ENCODE assay signal across 8 cellular contexts in the genomic region with DNA sequence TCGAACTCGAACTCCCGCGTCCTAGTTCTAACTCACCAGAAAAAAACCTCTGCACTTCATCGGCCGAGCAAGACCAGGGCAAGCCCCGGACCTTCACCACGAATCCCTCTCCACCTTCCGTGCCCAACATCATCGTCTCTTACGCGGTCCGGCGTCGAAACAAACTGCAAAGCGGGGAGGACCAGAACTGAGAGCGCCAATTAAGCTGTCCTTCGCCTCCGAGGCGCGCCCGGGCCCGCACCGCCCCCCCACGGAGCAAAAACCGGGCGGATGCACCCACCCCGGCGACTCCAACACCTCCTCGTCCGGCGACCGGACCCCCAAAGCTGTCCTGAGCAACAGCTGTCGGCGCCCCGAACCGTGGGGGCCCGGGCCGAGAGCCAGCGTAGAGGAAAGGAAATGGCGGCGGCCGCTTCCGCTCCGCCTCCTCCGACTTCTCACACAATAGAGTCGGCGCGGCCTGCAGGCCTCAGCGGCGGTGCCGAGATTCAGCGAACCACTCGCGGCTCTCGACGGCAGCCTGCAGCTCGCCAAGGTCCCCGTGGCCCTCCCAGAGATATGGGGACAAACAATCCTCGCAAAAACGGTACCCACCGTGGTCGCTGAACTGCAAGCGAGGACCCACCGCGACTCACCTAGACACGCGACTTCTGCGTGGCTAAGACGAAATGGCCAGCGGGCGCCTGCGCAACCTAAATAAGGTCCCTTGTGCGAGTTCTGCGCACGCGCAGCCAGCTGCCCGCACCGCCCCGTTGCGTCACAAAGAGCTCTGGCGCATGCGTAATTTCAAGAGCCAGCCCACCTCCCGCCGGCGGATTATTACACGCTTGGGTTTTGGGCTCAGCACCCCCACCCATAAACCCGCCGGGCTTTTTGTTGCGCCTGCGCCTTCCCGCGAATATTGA. TPM values are rescaled to one million over a fixed set of nuclear protein-coding genes. Genes with fewer than 3 reads are reported as not detected.
A peak's percentile ranks its signal among the peaks of the same experiment; 100 is the strongest.
DNase-seq lines count a peak whose midpoint lies in the region; ATAC-seq, FAIRE-seq and TF ChIP-seq lines count a peak whose summit lies in the region.

A gene with protein sequence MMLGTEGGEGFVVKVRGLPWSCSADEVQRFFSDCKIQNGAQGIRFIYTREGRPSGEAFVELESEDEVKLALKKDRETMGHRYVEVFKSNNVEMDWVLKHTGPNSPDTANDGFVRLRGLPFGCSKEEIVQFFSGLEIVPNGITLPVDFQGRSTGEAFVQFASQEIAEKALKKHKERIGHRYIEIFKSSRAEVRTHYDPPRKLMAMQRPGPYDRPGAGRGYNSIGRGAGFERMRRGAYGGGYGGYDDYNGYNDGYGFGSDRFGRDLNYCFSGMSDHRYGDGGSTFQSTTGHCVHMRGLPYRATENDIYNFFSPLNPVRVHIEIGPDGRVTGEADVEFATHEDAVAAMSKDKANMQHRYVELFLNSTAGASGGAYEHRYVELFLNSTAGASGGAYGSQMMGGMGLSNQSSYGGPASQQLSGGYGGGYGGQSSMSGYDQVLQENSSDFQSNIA (minus strand): TSS at position 671 of the 905 bp plus-strand sequence. CDS start 538 bp downstream, at position 133.

- WGBS in H1 (ENCODE audit: extremely low coverage in 1 of 2, insufficient coverage in 1 of 2, insufficient read length in 1 of 2, insufficient replicate concordance in 2 of 2, low coverage in 1 of 2, low lambda C conversion rate in 2 of 2, missing lambda C conversion rate in 1 of 2), 2 experiments = 1% methylated on average over 86 of the region's 93 CpGs; no CpG with 5 or more reads in 1 of the 2 experiments
- under 1% methylated on average over 93 of the region's 93 CpGs for WGBS in mesenchymal stem cell

- FAIRE-seq in H1 (lab: Jason Lieb, UNC) = peak; percentile 24

- no peak for TF ChIP-seq CTCF in H1 (IDR thresholded peaks at IDR 0.05; ENCODE audit: control extremely low read depth in 1 of 3, insufficient read depth in 1 of 3, low read depth in 1 of 3, low read length in 3 of 3)

- H4K8ac ChIP-seq in H1 (ENCODE audit: extremely low read depth, insufficient read depth, low read length) = peak within 1 kb of the TSS; percentile 100
- H4K8ac ChIP-seq in mesenchymal stem cell (ENCODE audit: low read length) = peak within 1 kb of the TSS; percentile 99

- peak within 1 kb of the TSS; percentile 97 for H2BK5ac ChIP-seq in H1 (ENCODE audit: low read depth, low read length)
- H2BK5ac ChIP-seq in mesenchymal stem cell (ENCODE audit: low read depth, low read length, poor library complexity, severe bottlenecking) = peak within 1 kb of the TSS; percentile 87

- peak; percentile 99 to 100 for TF ChIP-seq POLR2A in H1 (IDR thresholded peaks at IDR 0.05; ENCODE audit: control extremely low read depth in 1 of 2, low read depth in 2 of 2, low read length in 2 of 2)

- H3K79me1 ChIP-seq in H1 (ENCODE audit: low read depth, low read length) (peaks cover 3% of the 10 kb centered on the region; the same call in 1 of the 2 replicates), mesenchymal stem cell (replicated peaks; ENCODE audit: low read length, poor library complexity, severe bottlenecking) (peaks cover 1% of the 10 kb centered on the region)

- peaks cover 13 to 54% of the 10 kb centered on the region in 2 experiments for H3K79me2 ChIP-seq in H1 (ENCODE audit: control insufficient read depth in 1 of 2, insufficient read depth in 2 of 2, low read length in 2 of 2)

- H2BK15ac ChIP-seq in H1 (ENCODE audit: low read length) (peak within 1 kb of the TSS; percentile 97; the same call in 1 of the 2 replicates), mesenchymal stem cell (ENCODE audit: low read depth, poor library complexity, severe bottlenecking) (peak within 1 kb of the TSS; percentile 82)

- H3K4ac ChIP-seq in H1 (replicated peaks; ENCODE audit: insufficient read length, low read depth, low read length) (peak within 1 kb of the TSS; percentile 99), mesenchymal stem cell (ENCODE audit: low read depth in 1 of 2, low read length in 2 of 2) (peak within 1 kb of the TSS; percentile 100)

- peaks cover 25 to 33% of the 10 kb centered on the region in 2 experiments for H4K20me1 ChIP-seq in H1 (replicated peaks in 1 of 2; ENCODE audit: control insufficient read depth in 1 of 2, insufficient read depth in 2 of 2, low read length in 2 of 2)

- DNase-seq in COLO668 (lab: John Stamatoyannopoulos, UW; ENCODE audit: unreplicated experiment) = peak; percentile 94
- DNase-seq in HT1080 (ENCODE audit: low read depth) = peak; percentile 98
- peak; percentile 97 for DNase-seq in NOMO-1 treated with DMSO at 0.1 percent for 48 hours (lab: John Stamatoyannopoulos, UW; ENCODE audit: unreplicated experiment)
- DNase-seq in activated CD8-positive, alpha-beta memory T cell treated with anti-CD3 and anti-CD28 coated beads for 4 hours (ENCODE audit: low read depth in 2 of 2) = peak; percentile 97 to 99
- DNase-seq in H1 (ENCODE audit: low read depth in 1 of 2, low spot score in 2 of 2) = peak; percentile 97 to 98
- peak; percentile 99 for DNase-seq in mesenchymal stem cell
- DNase-seq in stimulated activated CD8-positive, alpha-beta memory T cell treated with anti-CD3 and anti-CD28 coated beads, Interleukin-12 subunit alpha, Interleukin-12 subunit beta, amount 100 ng/mL, for 4 hours (ENCODE audit: low read depth) = peak; percentile 98

- peak within 1 kb of the TSS; percentile 98 for H4K91ac ChIP-seq in H1 (replicated peaks; ENCODE audit: insufficient read length, low read length)
- peak within 1 kb of the TSS; percentile 98 for H4K91ac ChIP-seq in mesenchymal stem cell (ENCODE audit: low read length)

- H3K18ac ChIP-seq in H1 (ENCODE audit: extremely low read depth, low read length) = peak within 1 kb of the TSS; percentile 100
- H3K18ac ChIP-seq in mesenchymal stem cell (ENCODE audit: low read depth in 1 of 2, low read length in 2 of 2) = peak within 1 kb of the TSS; percentile 98 to 100

- H2AK5ac ChIP-seq in H1 (ENCODE audit: low read depth, low read length) (peak within 1 kb of the TSS; percentile 93), mesenchymal stem cell (ENCODE audit: low read length, severe bottlenecking) (peak within 1 kb of the TSS; percentile 100)

- peak within 1 kb of the TSS; percentile 95; the same call in 1 of the 2 replicates for H2BK12ac ChIP-seq in H1 (ENCODE audit: low read depth, low read length)
- H2BK12ac ChIP-seq in mesenchymal stem cell (ENCODE audit: low read length in 2 of 2) = peak within 1 kb of the TSS; percentile 1 to 18

- CTCF ChIA-PET in H1 (lab: Charles Lee; ENCODE audit: partially characterized antibody) = interaction anchor here (0.6 to 7.7 kb wide), 12 partner anchors 10 to 431 kb away, joined by 3 to 67 read pairs (median 4); a partner anchor contains a TSS

- no peak for TF ChIP-seq EP300 in H1 (IDR thresholded peaks at IDR 0.05; ENCODE audit: borderline replicate concordance in 1 of 2, low read depth in 2 of 2, low read length in 2 of 2)

- H3K4me2 ChIP-seq in H1 (ENCODE audit: insufficient read depth in 1 of 2, low read depth in 2 of 2, low read length in 2 of 2) = peak within 1 kb of the TSS; percentile 90 to 94
- peak within 1 kb of the TSS; percentile 81 for H3K4me2 ChIP-seq in mesenchymal stem cell (ENCODE audit: low read length, poor library complexity, severe bottlenecking)

- H3K9ac ChIP-seq in H1 (replicated peaks in 1 of 4; ENCODE audit: extremely low read depth in 1 of 4, low read depth in 3 of 4, low read length in 3 of 4) (peak within 1 kb of the TSS; percentile 96 to 100 (median 99)), mesenchymal stem cell (ENCODE audit: low read length) (peak within 1 kb of the TSS; percentile 100)

- POLR2A ChIA-PET in H1 (lab: Charles Lee; ENCODE audit: partially characterized antibody) = interaction anchor here (0.6 to 20.5 kb wide), 55 partner anchors 16 to 1039 kb away, joined by 3 to 351 read pairs (median 5); a partner anchor contains a TSS

- H3K4me1 ChIP-seq in H1 (replicated peaks in 1 of 4; ENCODE audit: control insufficient read depth in 3 of 4, insufficient read depth in 4 of 4, low read length in 3 of 4) (peaks cover 5 to 24% (median 14%) of the 10 kb centered on the region in 4 experiments), mesenchymal stem cell (ENCODE audit: control insufficient read depth, insufficient read depth, low read depth, low read length) (peaks cover 14% of the 10 kb centered on the region)

- H4K5ac ChIP-seq in H1 (ENCODE audit: insufficient read length, low read depth, low read length) = peak within 1 kb of the TSS; percentile 91

- H3K36me3 ChIP-seq in H1 (ENCODE audit: control insufficient read depth in 2 of 4, insufficient read depth in 4 of 4, low read length in 3 of 4) (peaks cover 6 to 44% (median 31%) of the 10 kb centered on the region in 4 experiments; a peak in 7 of 8 replicates), mesenchymal stem cell (ENCODE audit: control insufficient read depth in 1 of 2, insufficient read depth in 2 of 2, low read depth in 1 of 2, low read length in 2 of 2) (peaks cover 3 to 43% of the 10 kb centered on the region in 2 experiments)

- H3K27me3 ChIP-seq in H1 (replicated peaks in 1 of 4; ENCODE audit: control insufficient read depth in 3 of 4, extremely low read depth in 1 of 4, insufficient read depth in 3 of 4, low read length in 3 of 4) = no peaks in the 10 kb centered on the region
- no peaks in the 10 kb centered on the region for H3K27me3 ChIP-seq in mesenchymal stem cell (ENCODE audit: control insufficient read depth in 1 of 2, insufficient read depth in 1 of 2, low read length in 2 of 2)

- peak within 1 kb of the TSS; percentile 99 for H3K27ac ChIP-seq in H1 (ENCODE audit: low read depth, low read length)
- H3K27ac ChIP-seq in mesenchymal stem cell (ENCODE audit: low read length, poor library complexity, severe bottlenecking) = peak within 1 kb of the TSS; percentile 97

- peak within 1 kb of the TSS; percentile 80 to 99 (median 99) for H3K4me3 ChIP-seq in H1 (ENCODE audit: extremely low read depth in 1 of 4, insufficient read depth in 2 of 4, low read depth in 3 of 4, low read length in 4 of 4)
- H3K4me3 ChIP-seq in mesenchymal stem cell (ENCODE audit: insufficient read depth in 1 of 2, low read depth in 1 of 2, low read length in 2 of 2) = peak within 1 kb of the TSS; percentile 99

- H2BK20ac ChIP-seq in H1 (ENCODE audit: low read length) = peak within 1 kb of the TSS; percentile 82; the same call in 1 of the 2 replicates

- peak within 1 kb of the TSS; percentile 87 for H3K14ac ChIP-seq in H1 (ENCODE audit: insufficient read length)
- peak within 1 kb of the TSS; percentile 98 to 100 for H3K14ac ChIP-seq in mesenchymal stem cell (ENCODE audit: low read length in 2 of 2)

- H3K23ac ChIP-seq in H1 (ENCODE audit: insufficient read length) (peak within 1 kb of the TSS; percentile 100), mesenchymal stem cell (ENCODE audit: low read length in 2 of 2) (peak within 1 kb of the TSS in 1 of 2 experiments; percentile 99)

- H3K23me2 ChIP-seq in H1 (ENCODE audit: low read depth, low read length) = peaks cover 14% of the 10 kb centered on the region

- peak; percentile 69 for ATAC-seq in GM21360 (IDR thresholded peaks at IDR 0.05; ENCODE audit: unreplicated experiment)

- peak within 1 kb of the TSS; percentile 99 for H3K56ac ChIP-seq in H1 (replicated peaks; ENCODE audit: insufficient read length, low read depth, low read length)

- no peak within 1 kb of the TSS for H2AFZ ChIP-seq in H1 (ENCODE audit: low read length)
- peak within 1 kb of the TSS; percentile 87 for H2AFZ ChIP-seq in mesenchymal stem cell (ENCODE audit: low read depth, low read length)

- H2BK120ac ChIP-seq in H1 (replicated peaks; ENCODE audit: low read depth, low read length) (peak within 1 kb of the TSS; percentile 87), mesenchymal stem cell (ENCODE audit: low read depth, low read length) (peak within 1 kb of the TSS; percentile 94)

- H3K9me3 ChIP-seq in H1 (ENCODE audit: insufficient read depth in 2 of 2, low read depth in 1 of 2, low read length in 1 of 2) (no peaks in the 10 kb centered on the region), mesenchymal stem cell (ENCODE audit: control insufficient read depth, low read length) (no peaks in the 10 kb centered on the region)

- TF ChIP-seq RAD21 in H1 (IDR thresholded peaks at IDR 0.05 in 1 of 2, conservative IDR thresholded peaks at IDR 0.05 in 1 of 2; ENCODE audit: low read depth in 2 of 2, low read length in 2 of 2) = no peak

RNA-seq across cellular contexts. Expression of the gene that starts here (rescaled TPM):
- 404 and 420 TPM in 2 replicates for total RNA-seq in HT1080 (2014; rRNA removed; shearing (Covaris generic))
- polyA plus RNA-seq in HT1080 (2015; cell fraction: cytosol; rRNA removed) = 258 and 263 TPM in 2 replicates
- polyA plus RNA-seq in HT1080 (2015; cell fraction: nucleus; rRNA removed) = 1,110 and 1,196 TPM in 2 replicates
- 720 and 735 TPM in 2 replicates for total RNA-seq in H1 (2021; fragmentation: NEBNext Ultra II Directional; extraction: Animal tissue kit (Norgen Biotek cat#: 25700))
- 130 and 170 TPM in 2 replicates for polyA plus RNA-seq in H1 (2011; rRNA removed)
- polyA plus RNA-seq in H1 (2011; cell fraction: cytosol; rRNA removed) = 361 TPM
- 324 TPM for polyA plus RNA-seq in H1 (2011; cell fraction: nucleus; rRNA removed)
- polyA plus RNA-seq in H1 (2012, experiment 1 of 2) = 565 to 856 TPM (median 700 TPM) in 4 replicates
- polyA plus RNA-seq in H1 (2012, experiment 2 of 2) = 39.3 TPM
- polyA plus RNA-seq in H1 (2013, experiment 1 of 2) = 345 TPM
- 302 TPM for polyA plus RNA-seq in H1 (2013, experiment 2 of 2)
- polyA minus RNA-seq in H1 (2011; rRNA and poly(A)+ RNA removed) = 287 and 355 TPM in 2 replicates
- 877 TPM for polyA minus RNA-seq in H1 (2011; cell fraction: cytosol; rRNA and poly(A)+ RNA removed)
- 893 TPM for polyA minus RNA-seq in H1 (2011; cell fraction: nucleus; rRNA and poly(A)+ RNA removed)
- 198 TPM for polyA plus RNA-seq in mesenchymal stem cell (2013, experiment 1 of 2)
- 190 TPM for polyA plus RNA-seq in mesenchymal stem cell (2013, experiment 2 of 2)

Comparison
In these comparisons a context has a peak if more than half of its experiments do, and no peak if none do; other contexts are left out.
1. Peak in every context shown above with its lines: DNase-seq, ATAC-seq, H3K4me3 ChIP-seq and H3K27ac ChIP-seq.